1 cellular context compared by ENCODE assay signal in genomic region chr12:123243851-123244250, GRCh38.
A peak's percentile ranks its signal among the peaks of the same experiment; 100 is the strongest.
TF ChIP-seq lines count a peak whose summit lies in the region.

No MANE protein-coding gene starts in this region.

TF ChIP-seq in K562, 482 proteins besides CTCF, POLR2A, EP300 and RAD21:
- TF ChIP-seq POLR2H (tag; IDR thresholded peaks at IDR 0.05; ENCODE audit: low read depth) (no peak), PHF20 (IDR thresholded peaks at IDR 0.05; ENCODE audit: partially characterized antibody) (no peak), RFX1 (IDR thresholded peaks at IDR 0.05) (peak; percentile 82)
TF ChIP-seq in K562: peak in this region for 1.
